ENCODE assay signal across 14 cellular contexts in genomic region chr20:17664025-17664638, GRCh38. TPM values are rescaled to one million over a fixed set of nuclear protein-coding genes. Genes with fewer than 3 reads are reported as not detected.
DNase-seq lines count a peak whose midpoint lies in the region; ATAC-seq, FAIRE-seq and TF ChIP-seq lines count a peak whose summit lies in the region.
"Had no signal": no experiment of that assay in that cellular context is flagged by ENCODE, and none has a peak within 500 bp of the region (broad histone marks: within the 10 kb centered on the region; RNA-seq: fewer than 3 reads in every experiment).

No MANE protein-coding gene starts in this region.

- H3K9me3 Mint-ChIP-seq in activated naive CD4-positive, alpha-beta T cell treated with anti-CD3 and anti-CD28 coated beads, Interleukin-2, amount 10 ng/mL, durations not matched to agents 7 days and 5 days = peaks cover 7% of the 10 kb centered on the region
- H3K9me3 Mint-ChIP-seq in activated T-cell treated with anti-CD3 and anti-CD28 coated beads, Interleukin-2, amount 50 U/mL, for 72 hours = peaks cover 0 to 1% of the 10 kb centered on the region in 2 donors

- peaks cover 45% of the 10 kb centered on the region for H3K4me1 Mint-ChIP-seq in activated naive CD4-positive, alpha-beta T cell treated with anti-CD3 and anti-CD28 coated beads, Interleukin-2, amount 10 ng/mL, durations not matched to agents 7 days and 5 days
- H3K4me1 Mint-ChIP-seq in activated T-cell treated with anti-CD3 and anti-CD28 coated beads, Interleukin-2, amount 50 U/mL, for 72 hours (ENCODE audit: low read depth) = peaks cover 37% of the 10 kb centered on the region

- no peak overlapping the region for H4K91ac ChIP-seq in mesenchymal stem cell (ENCODE audit: low read length)

- no peak overlapping the region for H3K14ac ChIP-seq in mesenchymal stem cell (ENCODE audit: low read length in 2 of 2)

- TF ChIP-seq POLR2A in thyroid gland (IDR thresholded peaks at IDR 0.05) = no peak

- peak; percentile 66 to 73 for ATAC-seq in activated T-cell treated with anti-CD3 and anti-CD28 coated beads, Interleukin-2, amount 50 U/mL, for 72 hours (replicated peaks in 1 of 2)
- no peak for ATAC-seq in HG03520 (IDR thresholded peaks at IDR 0.05; ENCODE audit: unreplicated experiment)
- ATAC-seq: gastroesophageal sphincter, SK-N-SH treated with all-trans-retinoic acid at 6 μM for 48 hours had no signal

- peaks cover 31% of the 10 kb centered on the region for H3K36me3 Mint-ChIP-seq in activated naive CD4-positive, alpha-beta T cell treated with anti-CD3 and anti-CD28 coated beads, Interleukin-2, amount 10 ng/mL, durations not matched to agents 7 days and 5 days
- peaks cover 0 to 7% of the 10 kb centered on the region in 2 donors for H3K36me3 Mint-ChIP-seq in activated T-cell treated with anti-CD3 and anti-CD28 coated beads, Interleukin-2, amount 50 U/mL, for 72 hours (ENCODE audit: insufficient read depth in 2 of 2)

- H3K27ac ChIP-seq in mesenchymal stem cell (ENCODE audit: low read length, poor library complexity, severe bottlenecking) = peak overlapping the region; percentile 63
- peak overlapping the region in 2 of 3 donors; percentile 9 to 22 for H3K27ac ChIP-seq in thyroid gland
- H3K27ac ChIP-seq: prostate gland had no signal

- peaks cover 7% of the 10 kb centered on the region for H3K79me1 ChIP-seq in mesenchymal stem cell (replicated peaks; ENCODE audit: low read length, poor library complexity, severe bottlenecking)

- intact Hi-C loops in thyroid gland (cut with DNase I) = no loop called here

- H2AK5ac ChIP-seq in mesenchymal stem cell (ENCODE audit: low read length, severe bottlenecking) = no peak overlapping the region

- H3K9me3 ChIP-seq in mesenchymal stem cell (ENCODE audit: control insufficient read depth, low read length) (no peaks in the 10 kb centered on the region), thyroid gland (no peaks in the 10 kb centered on the region)
- H3K9me3 ChIP-seq: gastroesophageal sphincter, prostate gland had no signal

- no peak overlapping the region for H4K8ac ChIP-seq in mesenchymal stem cell (ENCODE audit: low read length)

- no peak overlapping the region for H2AFZ ChIP-seq in mesenchymal stem cell (ENCODE audit: low read depth, low read length)

- H3K27me3 Mint-ChIP-seq in activated naive CD4-positive, alpha-beta T cell treated with anti-CD3 and anti-CD28 coated beads, Interleukin-2, amount 10 ng/mL, durations not matched to agents 7 days and 5 days = no peaks in the 10 kb centered on the region
- H3K27me3 Mint-ChIP-seq in activated T-cell treated with anti-CD3 and anti-CD28 coated beads, Interleukin-2, amount 50 U/mL, for 72 hours (ENCODE audit: low read depth) = no peaks in the 10 kb centered on the region

- no peak overlapping the region for H3K18ac ChIP-seq in mesenchymal stem cell (ENCODE audit: low read depth in 1 of 2, low read length in 2 of 2)

- H3K4me1 ChIP-seq in mesenchymal stem cell (ENCODE audit: control insufficient read depth, insufficient read depth, low read depth, low read length) (peaks cover 29% of the 10 kb centered on the region), thyroid gland (peaks cover 40 to 53% of the 10 kb centered on the region in 2 donors)
- H3K4me1 ChIP-seq: prostate gland had no signal

- H3K4me3 ChIP-seq in mesenchymal stem cell (ENCODE audit: insufficient read depth in 1 of 2, low read depth in 1 of 2, low read length in 2 of 2) = peak overlapping the region in 1 of 2 experiments; percentile 28
- no peak overlapping the region for H3K4me3 ChIP-seq in thyroid gland (replicated peaks in 1 of 3)
- H3K4me3 ChIP-seq: gastroesophageal sphincter, prostate gland had no signal

- no peak overlapping the region for H2BK5ac ChIP-seq in mesenchymal stem cell (ENCODE audit: low read depth, low read length, poor library complexity, severe bottlenecking)

- H3K4me3 Mint-ChIP-seq in activated naive CD4-positive, alpha-beta T cell treated with anti-CD3 and anti-CD28 coated beads, Interleukin-2, amount 10 ng/mL, durations not matched to agents 7 days and 5 days = no peak overlapping the region
- peak overlapping the region; percentile 45 to 55 for H3K4me3 Mint-ChIP-seq in activated T-cell treated with anti-CD3 and anti-CD28 coated beads, Interleukin-2, amount 50 U/mL, for 72 hours

- TF ChIP-seq CTCF in thyroid gland (IDR thresholded peaks at IDR 0.05) = no peak

- H2BK15ac ChIP-seq in mesenchymal stem cell (ENCODE audit: low read depth, poor library complexity, severe bottlenecking) = no peak overlapping the region

- CTCF ChIA-PET in activated naive CD4-positive, alpha-beta T cell treated with anti-CD3 and anti-CD28 coated beads, Interleukin-2, amount 10 ng/mL, durations not matched to agents 7 days and 5 days (lab: Charles Lee) = interaction anchor here (0.6 to 1.5 kb wide), 2 partner anchors 10 to 128 kb away, joined by 3 to 4 read pairs; no protein-coding TSS in a partner anchor

- H2BK12ac ChIP-seq in mesenchymal stem cell (ENCODE audit: low read length in 2 of 2) = no peak overlapping the region

- no peak overlapping the region for H3K23ac ChIP-seq in mesenchymal stem cell (ENCODE audit: low read length in 2 of 2)

- DNase-seq in activated naive CD4-positive, alpha-beta T cell treated with Interleukin-2 at 50 U/mL for 16 hours = peak; percentile 16
- no peak for DNase-seq in activated naive CD4-positive, alpha-beta T cell treated with anti-CD3 and anti-CD28 coated beads, Interleukin-2, amount 10 ng/mL, durations not matched to agents 7 days and 5 days
- DNase-seq in activated T-cell treated with anti-CD3 and anti-CD28 coated beads, Interleukin-2, amount 50 U/mL, for 72 hours = peak in 1 of 2 donors; percentile 17
- DNase-seq in mesenchymal stem cell = no peak
- DNase-seq in thyroid gland = no peak
- DNase-seq in hippocampal formation (lab: John Stamatoyannopoulos, UW) = no peak
- no peak for DNase-seq in HTR-8/SVneo (ENCODE audit: insufficient read length, low spot score)
- DNase-seq: NCI-H748 treated with DMSO at 0.1 percent for 48 hours had no signal

- H3K36me3 ChIP-seq in mesenchymal stem cell (ENCODE audit: control insufficient read depth in 1 of 2, insufficient read depth in 2 of 2, low read depth in 1 of 2, low read length in 2 of 2) (peaks cover 18 to 22% of the 10 kb centered on the region in 2 experiments), thyroid gland (peaks cover 0 to 7% of the 10 kb centered on the region in 2 donors)
- H3K36me3 ChIP-seq: prostate gland had no signal

- H2BK120ac ChIP-seq in mesenchymal stem cell (ENCODE audit: low read depth, low read length) = no peak overlapping the region

- H3K4me2 ChIP-seq in mesenchymal stem cell (ENCODE audit: low read length, poor library complexity, severe bottlenecking) = no peak overlapping the region

- 99% methylated on average over 9 of the region's 11 CpGs for WGBS in mesenchymal stem cell
- 86 to 88% methylated on average over 11 of the region's 11 CpGs for WGBS in thyroid gland, 2 donors

- FAIRE-seq in HTR-8/SVneo (lab: Jason Lieb, UNC) = no peak
- FAIRE-seq: GM19239 had no signal

- no peak overlapping the region for H3K27ac Mint-ChIP-seq in activated naive CD4-positive, alpha-beta T cell treated with anti-CD3 and anti-CD28 coated beads, Interleukin-2, amount 10 ng/mL, durations not matched to agents 7 days and 5 days
- H3K27ac Mint-ChIP-seq in activated T-cell treated with anti-CD3 and anti-CD28 coated beads, Interleukin-2, amount 50 U/mL, for 72 hours = peak overlapping the region; percentile 64

- H3K4ac ChIP-seq in mesenchymal stem cell (ENCODE audit: low read depth in 1 of 2, low read length in 2 of 2) = no peak overlapping the region

- H3K27me3 ChIP-seq in mesenchymal stem cell (ENCODE audit: control insufficient read depth in 1 of 2, insufficient read depth in 1 of 2, low read length in 2 of 2) (no peaks in the 10 kb centered on the region), thyroid gland (no peaks in the 10 kb centered on the region)
- H3K27me3 ChIP-seq: gastroesophageal sphincter had no signal

- peak overlapping the region; percentile 58 for H3K9ac ChIP-seq in mesenchymal stem cell (ENCODE audit: low read length)

RNA-seq across cellular contexts. Expression of gene RRBP1, which starts 17.9 kb away (rescaled TPM):
- total RNA-seq in activated T-cell treated with anti-CD3 and anti-CD28 coated beads, Interleukin-2, amount 50 U/mL, for 72 hours = 10 to 100 TPM; 17.1 to 25.7 TPM
- 209 TPM for polyA plus RNA-seq in mesenchymal stem cell (2013, experiment 1 of 2)
- 195 TPM for polyA plus RNA-seq in mesenchymal stem cell (2013, experiment 2 of 2)
- 100 to 1,000 TPM; 149 to 287 (median 221) TPM for total RNA-seq in thyroid gland

RNA-seq across cellular contexts. Expression of gene BANF2, which starts 35.6 kb away (rescaled TPM):
- total RNA-seq in activated T-cell treated with anti-CD3 and anti-CD28 coated beads, Interleukin-2, amount 50 U/mL, for 72 hours = not detected
- not detected for polyA plus RNA-seq in mesenchymal stem cell (2013, experiment 1 of 2)
- not detected for polyA plus RNA-seq in mesenchymal stem cell (2013, experiment 2 of 2)
- 10 to 100 TPM in 1 of 4 donors, not detected in 3; 15.2 TPM for total RNA-seq in thyroid gland
- total RNA-seq: gastroesophageal sphincter, liver had no signal
- polyA plus RNA-seq: liver had no signal

Comparison
In these comparisons a context has a peak if more than half of its experiments do, and no peak if none do; other contexts are left out.
1. RNA of gene RRBP1, which starts 17.9 kb away (total RNA-seq): 149 to 287 TPM in thyroid gland; 17.1 to 25.7 TPM in activated T-cell treated with anti-CD3 and anti-CD28 coated beads, Interleukin-2, amount 50 U/mL, for 72 hours; every median in the first group is over 4 times any median in the second.